Comparison of ENCODE assay signal across 23 cellular contexts in the genomic region with DNA sequence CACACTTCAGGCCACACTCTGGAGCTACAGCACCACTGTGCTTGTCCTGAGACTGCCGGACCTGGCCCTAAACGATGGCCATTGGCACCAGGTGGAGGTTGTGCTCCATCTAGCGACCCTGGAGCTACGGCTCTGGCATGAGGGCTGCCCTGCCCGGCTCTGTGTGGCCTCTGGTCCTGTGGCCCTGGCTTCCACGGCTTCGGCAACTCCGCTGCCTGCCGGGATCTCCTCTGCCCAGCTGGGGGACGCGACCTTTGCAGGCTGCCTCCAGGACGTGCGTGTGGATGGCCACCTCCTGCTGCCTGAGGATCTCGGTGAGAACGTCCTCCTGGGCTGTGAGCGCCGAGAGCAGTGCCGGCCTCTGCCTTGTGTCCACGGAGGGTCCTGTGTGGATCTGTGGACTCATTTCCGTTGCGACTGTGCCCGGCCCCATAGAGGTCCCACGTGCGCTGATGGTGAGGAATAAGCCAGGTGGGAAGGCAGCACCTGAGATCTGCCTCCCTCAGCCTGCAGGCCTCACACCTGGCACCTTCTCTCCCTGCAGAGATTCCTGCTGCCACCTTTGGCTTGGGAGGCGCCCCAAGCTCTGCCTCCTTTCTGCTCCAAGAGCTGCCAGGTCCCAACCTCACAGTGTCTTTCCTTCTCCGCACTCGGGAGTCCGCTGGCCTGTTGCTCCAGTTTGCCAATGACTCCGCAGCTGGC. TPM values are rescaled to one million over a fixed set of nuclear protein-coding genes. Genes with fewer than 3 reads are reported as not detected.
A peak's percentile ranks its signal among the peaks of the same experiment; 100 is the strongest.
DNase-seq lines count a peak whose midpoint lies in the region; ATAC-seq, FAIRE-seq and TF ChIP-seq lines count a peak whose summit lies in the region.
"Had no signal": no experiment of that assay in that cellular context is flagged by ENCODE, and none has a peak within 500 bp of the region (broad histone marks: within the 10 kb centered on the region; RNA-seq: fewer than 3 reads in every experiment).

No MANE protein-coding gene starts in this region.

- TF ChIP-seq RAD21 in HepG2 (CRISPR knock-in tag; IDR thresholded peaks at IDR 0.05) (peak; percentile 23; the same call in 1 of the 2 replicates), K562 (CRISPR knock-in tag; conservative IDR thresholded peaks at IDR 0.05 in 1 of 2, IDR thresholded peaks at IDR 0.05 in 1 of 2) (peak in 1 of 2 experiments; percentile 31; a peak in 1 of 4 replicates)

- H2AFZ ChIP-seq in HepG2 (ENCODE audit: low read length) (no peak overlapping the region), K562 (ENCODE audit: low read depth, low read length) (no peak overlapping the region), neuronal stem cell (ENCODE audit: low read length) (no peak overlapping the region)
- H2AFZ ChIP-seq: GM23248 had no signal

- DNase-seq in HepG2 (ENCODE audit: low spot score) = no peak
- no peak for DNase-seq in right lobe of liver
- no peak for DNase-seq in K562 (ENCODE audit: extremely low read depth in 1 of 4, low spot score in 3 of 4)
- DNase-seq in neuronal stem cell (ENCODE audit: low spot score) = no peak
- DNase-seq in NCI-H446 treated with DMSO at 0.1 percent for 48 hours (lab: John Stamatoyannopoulos, UW) = no peak
- no peak for DNase-seq in NCI-H128 (lab: John Stamatoyannopoulos, UW; ENCODE audit: unreplicated experiment)
- DNase-seq: CD4-positive, CD25-positive, alpha-beta regulatory T cell; DMS79 treated with DMSO at 0.1 percent for 48 hours; GM23248; HCEC 1CT; IMR-90; NCI-H1417 treated with DMSO at 0.1 percent for 48 hours; NCI-H187 treated with DMSO at 0.1 percent for 48 hours; NCI-H226; NCI-H524 treated with DMSO at 0.1 percent for 48 hours; NCI-H82; OCI-M1; SHP77 had no signal

- H3K4me2 ChIP-seq in HepG2 (ENCODE audit: low read depth, low read length) (no peak overlapping the region), K562 (ENCODE audit: insufficient read depth, low read length) (no peak overlapping the region), neuronal stem cell (ENCODE audit: insufficient read depth, low read length, poor library complexity, severe bottlenecking) (peak overlapping the region; percentile 18)

- H3K27me3 ChIP-seq in HepG2 (ENCODE audit: control insufficient read depth in 1 of 2, insufficient read depth in 2 of 2, low read length in 2 of 2) (peaks cover 6 to 17% of the 10 kb centered on the region in 2 experiments), right lobe of liver (no peaks in the 10 kb centered on the region), K562 (ENCODE audit: control insufficient read depth in 2 of 2, insufficient read depth in 2 of 2, low read length in 2 of 2) (no peaks in the 10 kb centered on the region), neuronal stem cell (ENCODE audit: control insufficient read depth in 3 of 3, insufficient read depth in 3 of 3, low read depth in 1 of 3, low read length in 3 of 3) (no peaks in the 10 kb centered on the region)

- POLR2A ChIA-PET in HepG2 (lab: Yijun Ruan, JAX) = no interaction called here
- POLR2A ChIA-PET in K562 (lab: Yijun Ruan, JAX) = interaction anchor here (0.6 to 1.5 kb wide), 3 partner anchors 9 to 75 kb away, joined by 3 to 4 read pairs (median 3); no protein-coding TSS in a partner anchor

- intact Hi-C loops in HepG2 (cut with micrococcal nuclease; ENCODE audit: unreplicated experiment) = no loop called here
- intact Hi-C loops in right lobe of liver (cut with DNase I) = no loop called here
- intact Hi-C loops in K562 (cut with micrococcal nuclease) = no loop called here

- H3K79me2 ChIP-seq in HepG2 (ENCODE audit: insufficient read depth, low read length) = no peaks in the 10 kb centered on the region
- H3K79me2 ChIP-seq in K562 (ENCODE audit: control insufficient read depth, insufficient read depth, low read length) = no peaks in the 10 kb centered on the region

- no peak overlapping the region for H2BK120ac ChIP-seq in neuronal stem cell (ENCODE audit: low read depth, low read length)

- H2AK5ac ChIP-seq in neuronal stem cell (ENCODE audit: low read depth, low read length) = peak overlapping the region; percentile 20

- TF ChIP-seq CTCF in HepG2 (CRISPR knock-in tag; IDR thresholded peaks at IDR 0.05) (peak; percentile 55), right lobe of liver (IDR thresholded peaks at IDR 0.05) (no peak), K562 (IDR thresholded peaks at IDR 0.05 in 2 of 3, conservative IDR thresholded peaks at IDR 0.05 in 1 of 3; ENCODE audit: insufficient read depth in 2 of 3, low read depth in 1 of 3, low read length in 3 of 3) (peak in 2 of 3 experiments; percentile 15 to 16; a peak in 1 of 6 replicates)

- no TSS peak for BruUV-seq in HepG2 (replicated peaks; lab: Mats Ljungman, UMichigan)
- BruUV-seq in K562 (replicated peaks; lab: Mats Ljungman, UMichigan) = no TSS peak

- no peak overlapping the region for H2BK5ac ChIP-seq in neuronal stem cell (ENCODE audit: low read length)

- H4K91ac ChIP-seq in neuronal stem cell (ENCODE audit: low read depth, low read length, poor library complexity) = no peak overlapping the region

- TF ChIP-seq POLR2A in HepG2 (IDR thresholded peaks at IDR 0.05; ENCODE audit: insufficient read depth in 1 of 2, low read depth in 2 of 2, low read length in 2 of 2) (no peak), right lobe of liver (IDR thresholded peaks at IDR 0.05) (no peak), K562 (conservative IDR thresholded peaks at IDR 0.05) (no peak)

- H4K20me1 ChIP-seq in HepG2 (ENCODE audit: insufficient read depth, low read length) (no peaks in the 10 kb centered on the region), K562 (replicated peaks; ENCODE audit: control insufficient read depth, insufficient read depth, low read length) (no peaks in the 10 kb centered on the region; the same call in 1 of the 2 replicates)

- peak overlapping the region; percentile 42 for H2BK12ac ChIP-seq in neuronal stem cell (ENCODE audit: low read length)

- H3K4me3 ChIP-seq in HepG2 (replicated peaks in 1 of 3; ENCODE audit: insufficient read depth in 1 of 3, low read depth in 2 of 3, low read length in 3 of 3) (no peak overlapping the region), right lobe of liver (no peak overlapping the region), K562 (no peak overlapping the region), neuronal stem cell (ENCODE audit: low read length in 2 of 2) (no peak overlapping the region)
- H3K4me3 ChIP-seq: GM23248 had no signal

- H3K14ac ChIP-seq in neuronal stem cell (ENCODE audit: low read length) = no peak overlapping the region

- H3K9ac ChIP-seq in HepG2 (ENCODE audit: insufficient read depth, low read depth, low read length) (no peak overlapping the region), K562 (ENCODE audit: insufficient read depth in 1 of 2, low read depth in 2 of 2, low read length in 2 of 2) (peak overlapping the region in 1 of 2 experiments; percentile 13; a peak in 1 of 4 replicates), neuronal stem cell (ENCODE audit: low read depth, low read length, poor library complexity) (peak overlapping the region; percentile 77)
- H3K9ac ChIP-seq: GM23248 had no signal

- CTCF ChIA-PET in HepG2 (lab: Yijun Ruan, JAX; ENCODE audit: low intra/inter-chr PET ratio, low total read pairs) = no interaction called here
- CTCF ChIA-PET in K562 (lab: Yijun Ruan, JAX; ENCODE audit: low intra/inter-chr PET ratio) = no interaction called here

- peaks cover 51% of the 10 kb centered on the region for H3K79me1 ChIP-seq in neuronal stem cell (ENCODE audit: low read depth, low read length)

- in situ Hi-C loops in HepG2 (cut with HindIII; ENCODE audit: extremely low pct_ligation_motif_present, low pct_unique_long_range_greater_than_20kb) = no loop called here
- in situ Hi-C loops in K562 (cut with MboI) = no loop called here

- H3K27ac ChIP-seq in HepG2 (ENCODE audit: extremely low read length, insufficient read depth, low read length) (no peak overlapping the region), right lobe of liver (no peak overlapping the region), K562 (ENCODE audit: extremely low read depth, low read depth, low read length) (no peak overlapping the region), neuronal stem cell (replicated peaks; ENCODE audit: low read length) (no peak overlapping the region)
- H3K27ac ChIP-seq: GM23248, HL-60 had no signal

- H3K9me3 ChIP-seq in HepG2 (ENCODE audit: low read length) (no peaks in the 10 kb centered on the region), right lobe of liver (no peaks in the 10 kb centered on the region), K562 (replicated peaks; ENCODE audit: control insufficient read depth, insufficient read depth, low read depth, low read length) (no peaks in the 10 kb centered on the region), neuronal stem cell (replicated peaks in 1 of 2; ENCODE audit: control insufficient read depth in 2 of 2, insufficient read depth in 1 of 2, low read depth in 1 of 2, low read length in 2 of 2) (peaks cover 0 to 2% of the 10 kb centered on the region in 2 donors)

- ATAC-seq in HepG2 (peak; percentile 29), right lobe of liver (no peak), K562 (peak; percentile 17; the same call in 2 of the 3 replicates), HG02870 (IDR thresholded peaks at IDR 0.05; ENCODE audit: unreplicated experiment) (no peak)

- FAIRE-seq in HepG2 (lab: Jason Lieb, UNC) (no peak), K562 (lab: Jason Lieb, UNC) (no peak)
- FAIRE-seq: HTR-8/SVneo had no signal

- no peaks in the 10 kb centered on the region for H3K36me3 ChIP-seq in HepG2 (replicated peaks in 1 of 2; ENCODE audit: control insufficient read depth in 1 of 2, insufficient read depth in 2 of 2, low read length in 2 of 2)
- H3K36me3 ChIP-seq in right lobe of liver = no peaks in the 10 kb centered on the region
- no peaks in the 10 kb centered on the region for H3K36me3 ChIP-seq in K562 (ENCODE audit: control insufficient read depth, insufficient read depth, low read length)
- H3K36me3 ChIP-seq in neuronal stem cell (replicated peaks in 1 of 2; ENCODE audit: control insufficient read depth in 2 of 2, insufficient read depth in 2 of 2, low read length in 2 of 2) = peaks cover 61 to 93% of the 10 kb centered on the region in 2 donors

- H4K8ac ChIP-seq in neuronal stem cell (ENCODE audit: low read depth, low read length) = no peak overlapping the region

- WGBS in HepG2 (ENCODE audit: low lambda C conversion rate) = 51% methylated on average over 4 of the region's 29 CpGs
- WGBS in right lobe of liver (ENCODE audit: insufficient coverage, low coverage, low lambda C conversion rate, missing lambda C conversion rate) = 100% methylated on average over 2 of the region's 29 CpGs
- WGBS in K562 (ENCODE audit: insufficient coverage, low coverage, missing lambda C conversion rate) = 57% methylated on average over 15 of the region's 29 CpGs
- no CpG with 5 or more reads among the region's 29 CpGs for WGBS in neuronal stem cell (ENCODE audit: extremely low coverage in 2 of 2, insufficient read length in 2 of 2, insufficient replicate concordance in 1 of 2), 2 donors

- peak overlapping the region; percentile 71 for H3K23ac ChIP-seq in neuronal stem cell (ENCODE audit: low read depth, low read length, poor library complexity)

- no peak overlapping the region for H3K4ac ChIP-seq in neuronal stem cell (ENCODE audit: low read length)

- H3K4me1 ChIP-seq in HepG2 (ENCODE audit: insufficient read depth, low read length) (peaks cover 18% of the 10 kb centered on the region), right lobe of liver (no peaks in the 10 kb centered on the region), K562 (replicated peaks in 1 of 2; ENCODE audit: control insufficient read depth in 2 of 2, insufficient read depth in 2 of 2, low read length in 2 of 2) (peaks cover 11 to 66% of the 10 kb centered on the region in 2 experiments; a peak in 4 of 5 replicates), neuronal stem cell (ENCODE audit: control insufficient read depth in 2 of 2, insufficient read depth in 1 of 2, low read depth in 1 of 2, low read length in 2 of 2) (peaks cover 18 to 30% of the 10 kb centered on the region in 2 donors)

- no peaks in the 10 kb centered on the region for H3K9me1 ChIP-seq in K562 (ENCODE audit: control insufficient read depth, insufficient read depth, low read length)

- H3K18ac ChIP-seq in neuronal stem cell (ENCODE audit: low read length) = peak overlapping the region; percentile 65

- TF ChIP-seq EP300 in HepG2 (IDR thresholded peaks at IDR 0.05; ENCODE audit: low read depth in 2 of 2, low read length in 2 of 2) (no peak), HepG2 (CRISPR knock-in tag; IDR thresholded peaks at IDR 0.05; ENCODE audit: borderline replicate concordance) (no peak), K562 (IDR thresholded peaks at IDR 0.05; ENCODE audit: low read length) (no peak)

- peak overlapping the region; percentile 67 for H2BK15ac ChIP-seq in neuronal stem cell (ENCODE audit: low read length)

RNA-seq across cellular contexts. Expression of gene CRB2, which starts 14.7 kb away (rescaled TPM):
- 0.14 and 0.29 TPM in 2 replicates for total RNA-seq in HepG2 (2016; rRNA removed; fragmentation: Illumina TruSeq; extraction: Trizol)
- not detected in 2 replicates for total RNA-seq in HepG2 (2016; cell fraction: cytosol; rRNA removed; fragmentation: Illumina TruSeq; extraction: Trizol; ENCODE audit: low read depth)
- total RNA-seq in HepG2 (2016; cell fraction: insoluble cytoplasmic fraction; rRNA removed; fragmentation: Illumina TruSeq; extraction: Trizol) = 0.09 and 0.28 TPM in 2 replicates
- total RNA-seq in HepG2 (2016; cell fraction: membrane; rRNA removed; fragmentation: Illumina TruSeq; extraction: Trizol) = 0.03 and 0.12 TPM in 2 replicates
- 0.28 and 0.37 TPM in 2 replicates for total RNA-seq in HepG2 (2016; cell fraction: nucleus; rRNA removed; fragmentation: Illumina TruSeq; extraction: Trizol)
- polyA plus RNA-seq in HepG2 (2011; rRNA removed) = 0.01 and 0.07 TPM in 2 replicates
- polyA plus RNA-seq in HepG2 (2011; cell fraction: cytosol; rRNA removed) = 0.01 TPM in 1 of 2 replicates, not detected in the other
- 0.11 and 0.16 TPM in 2 replicates for polyA plus RNA-seq in HepG2 (2011; cell fraction: nucleus; rRNA removed)
- polyA plus RNA-seq in HepG2 (2012) = 0.05 and 0.12 TPM in 2 replicates
- polyA plus RNA-seq in HepG2 (2016; cell fraction: cytosol; fragmentation: Illumina TruSeq; extraction: Trizol; ENCODE audit: low read depth) = 0.03 TPM in 1 of 2 replicates, not detected in the other
- 0.05 and 0.12 TPM in 2 replicates for polyA plus RNA-seq in HepG2 (2016; cell fraction: insoluble cytoplasmic fraction; fragmentation: Illumina TruSeq; extraction: Trizol; ENCODE audit: low read depth)
- polyA plus RNA-seq in HepG2 (2016; cell fraction: membrane; fragmentation: Illumina TruSeq; extraction: Trizol; ENCODE audit: low read depth) = 0.05 and 0.07 TPM in 2 replicates
- polyA plus RNA-seq in HepG2 (2016; cell fraction: nucleus; fragmentation: Illumina TruSeq; extraction: Trizol; ENCODE audit: insufficient read depth, low read depth) = 0.37 and 0.41 TPM in 2 replicates
- 0.05 and 0.50 TPM in 2 replicates for polyA minus RNA-seq in HepG2 (2011; rRNA and poly(A)+ RNA removed; ENCODE audit: low replicate concordance)
- polyA minus RNA-seq in HepG2 (2011; cell fraction: cytosol; rRNA and poly(A)+ RNA removed) = not detected in 2 replicates
- polyA minus RNA-seq in HepG2 (2011; cell fraction: nucleus; rRNA and poly(A)+ RNA removed) = 0.12 and 0.13 TPM in 2 replicates
- total RNA-seq in right lobe of liver = not detected
- 0.67 and 3.0 TPM in 2 replicates for total RNA-seq in K562 (2011; cell fraction: chromatin; rRNA removed; ENCODE audit: low replicate concordance)
- total RNA-seq in K562 (2011; cell fraction: nucleolus; rRNA removed) = 2.5 and 3.2 TPM in 2 replicates
- 0.76 and 0.88 TPM in 2 replicates for total RNA-seq in K562 (2011; cell fraction: nucleoplasm; rRNA removed)
- total RNA-seq in K562 (2014; rRNA removed) = 0.53 and 0.64 TPM in 2 replicates
- total RNA-seq in K562 (2014; rRNA removed; fragmentation: Illumina TruSeq; extraction: Trizol) = 0.13 and 0.18 TPM in 2 replicates
- total RNA-seq in K562 (2015; rRNA removed; fragmentation: Illumina TruSeq; extraction: Trizol) = 0.25 and 0.38 TPM in 2 replicates
- 1.2 and 1.3 TPM in 2 replicates for total RNA-seq in K562 (2021)
- 0.18 and 0.28 TPM in 2 replicates for polyA plus RNA-seq in K562 (2011; rRNA removed)
- polyA plus RNA-seq in K562 (2011; cell fraction: cytosol; rRNA removed) = 0.19 and 0.67 TPM in 2 replicates
- polyA plus RNA-seq in K562 (2011; cell fraction: nucleus; rRNA removed) = 1.3 and 2.9 TPM in 2 replicates
- 0.25 and 0.68 TPM in 2 replicates for polyA plus RNA-seq in K562 (2012)
- 0.13 and 0.29 TPM in 2 replicates for polyA plus RNA-seq in K562 (2014; fragmentation: Illumina TruSeq; extraction: Trizol)
- polyA plus RNA-seq in K562 (2014; fragmentation: Nextera tagmentation; extraction: Ambion mirVana) = not detected
- 0.43 and 0.44 TPM in 2 replicates for polyA plus RNA-seq in K562 (2014; rRNA removed)
- polyA minus RNA-seq in K562 (2011; rRNA and poly(A)+ RNA removed) = 0.24 and 0.91 TPM in 2 replicates
- polyA minus RNA-seq in K562 (2011; cell fraction: cytosol; rRNA and poly(A)+ RNA removed) = 1.3 and 2.3 TPM in 2 replicates
- polyA minus RNA-seq in K562 (2011; cell fraction: nucleus; rRNA and poly(A)+ RNA removed) = 1.1 and 1.2 TPM in 2 replicates
- polyA plus RNA-seq in neuronal stem cell (2013, experiment 1 of 2) = 41.7 TPM
- 41.7 TPM for polyA plus RNA-seq in neuronal stem cell (2013, experiment 2 of 2)
- total RNA-seq: CD4-positive, CD25-positive, alpha-beta regulatory T cell; GM23248; IMR-90; RPMI7951 had no signal
- polyA plus RNA-seq: BJ, GM23248, IMR-90 had no signal

Comparison
In these comparisons a context has a peak if more than half of its experiments do, and no peak if none do; other contexts are left out.
1. ATAC-seq: peak in HepG2 (single experiment) and K562 (single experiment); none in right lobe of liver (0 of 4) and HG02870 (single experiment).
2. CTCF ChIP-seq: peak in HepG2 (single experiment) and K562 (2 of 3); none in right lobe of liver (0 of 4).
3. Of the 241 proteins assayed by ChIP-seq in both HepG2 and K562: peak only in HepG2: STAG1; only in K562: POLR2G and ZNF263; in both: CTCF; in neither: 235; mixed calls (peak in some experiments, not most) for 2.